In genomic region chr1:156600733-156601121, GRCh38 we compare ENCODE assay signal across 8 cellular contexts. TPM values are rescaled to one million over a fixed set of nuclear protein-coding genes. Genes with fewer than 3 reads are reported as not detected.
DNase-seq lines count a peak whose midpoint lies in the region; TF ChIP-seq lines count a peak whose summit lies in the region.

No MANE protein-coding gene starts in this region.

- no peak overlapping the region for H2BK12ac ChIP-seq in trophoblast cell (ENCODE audit: low read length)

- H3K4me2 ChIP-seq in fibroblast of lung (ENCODE audit: extremely low read depth, insufficient read depth, low read length) (peak overlapping the region; percentile 96), trophoblast cell (ENCODE audit: low read length) (peak overlapping the region; percentile 81)

- H3K4ac ChIP-seq in trophoblast cell (ENCODE audit: low read depth, low read length) = peak overlapping the region; percentile 76

- peak overlapping the region; percentile 84 to 98 (median 92) for H3K4me3 ChIP-seq in fibroblast of lung (replicated peaks in 1 of 4; ENCODE audit: control extremely low read depth in 1 of 4, insufficient read depth in 1 of 4, low read depth in 3 of 4, low read length in 4 of 4)
- peak overlapping the region; percentile 80 for H3K4me3 ChIP-seq in trophoblast cell (ENCODE audit: low read depth, low read length)

- H4K12ac ChIP-seq in trophoblast cell (ENCODE audit: low read depth, low read length) = peak overlapping the region; percentile 67

- peak overlapping the region; percentile 33 for H3K18ac ChIP-seq in trophoblast cell (ENCODE audit: low read length)

- H3K27ac ChIP-seq in RWPE1 = peak overlapping the region; percentile 87
- peak overlapping the region; percentile 90 for H3K27ac ChIP-seq in fibroblast of lung (ENCODE audit: insufficient read depth, low read length)
- H3K27ac ChIP-seq in trophoblast cell (ENCODE audit: low read depth, low read length) = no peak overlapping the region

- no peak overlapping the region for H3K23ac ChIP-seq in trophoblast cell (ENCODE audit: low read length)

- POLR2A ChIA-PET in RWPE1 (lab: Yijun Ruan, JAX; ENCODE audit: low non-redundant PET) = interaction anchor here (1.4 kb wide), 1 partner anchor 97 kb away, joined by 3 read pairs; no protein-coding TSS in a partner anchor

- CTCF ChIA-PET in RWPE1 (lab: Yijun Ruan, JAX) = interaction anchor here (0.5 to 0.6 kb wide), 2 partner anchors 107 to 146 kb away, joined by 3 to 4 read pairs; no protein-coding TSS in a partner anchor

- H4K20me1 ChIP-seq in fibroblast of lung (ENCODE audit: control insufficient read depth, extremely low read depth, insufficient read depth, low read length) = no peaks in the 10 kb centered on the region

- H4K91ac ChIP-seq in trophoblast cell (ENCODE audit: low read depth, low read length) = peak overlapping the region; percentile 55

- no peak overlapping the region for H2AK5ac ChIP-seq in trophoblast cell (ENCODE audit: low read length)

- no CpG with 5 or more reads among the region's 13 CpGs for WGBS in trophoblast cell (ENCODE audit: extremely low coverage, insufficient coverage, insufficient read length)

- no peak overlapping the region for H2BK5ac ChIP-seq in trophoblast cell (ENCODE audit: low read depth, low read length, poor library complexity)

- H4K8ac ChIP-seq in trophoblast cell (ENCODE audit: low read depth, low read length) = peak overlapping the region; percentile 99

- H3K14ac ChIP-seq in trophoblast cell (ENCODE audit: low read length) = peak overlapping the region; percentile 89

- peaks cover 18% of the 10 kb centered on the region for H3K36me3 ChIP-seq in ES-I3 (ENCODE audit: insufficient read depth, low read length)
- H3K36me3 ChIP-seq in fibroblast of lung (ENCODE audit: control insufficient read depth, insufficient read depth, low read length) = peaks cover 9% of the 10 kb centered on the region
- peaks cover 16 to 24% of the 10 kb centered on the region in 2 experiments for H3K36me3 ChIP-seq in trophoblast cell (ENCODE audit: control insufficient read depth in 1 of 2, insufficient read depth in 2 of 2, low read length in 2 of 2)

- DNase-seq in RWPE1 (ENCODE audit: low spot score) (no peak), fibroblast of lung (ENCODE audit: low read depth in 2 of 2) (peak; percentile 10 to 19), trophoblast cell (no peak), amniotic stem cell (lab: John Stamatoyannopoulos, UW) (no peak), NCI-H1436 (lab: John Stamatoyannopoulos, UW) (no peak), ureter (ENCODE audit: low spot score) (no peak)
- DNase-seq in stimulated activated CD8-positive, alpha-beta memory T cell treated with anti-CD3 and anti-CD28 coated beads, Interleukin-4, amount 100 ng/mL, for 48 hours = no peak

- H3K9ac ChIP-seq in ES-I3 (ENCODE audit: low read depth, low read length) (peak overlapping the region; percentile 81), fibroblast of lung (ENCODE audit: insufficient read depth, low read length) (peak overlapping the region; percentile 83), trophoblast cell (ENCODE audit: low read length) (peak overlapping the region; percentile 64)

- peak overlapping the region; percentile 95 for H2AFZ ChIP-seq in fibroblast of lung (ENCODE audit: low read length)
- peak overlapping the region; percentile 99 for H2AFZ ChIP-seq in trophoblast cell (ENCODE audit: insufficient read depth, low read length, poor library complexity)

- H3K79me1 ChIP-seq in trophoblast cell (ENCODE audit: low read length) = peaks cover 7% of the 10 kb centered on the region

- H2BK120ac ChIP-seq in trophoblast cell (ENCODE audit: insufficient read depth, low read length, poor library complexity) = no peak overlapping the region

- TF ChIP-seq CTCF in RWPE1 (conservative IDR thresholded peaks at IDR 0.05; ENCODE audit: low read depth) = no peak
- TF ChIP-seq CTCF in fibroblast of lung (conservative IDR thresholded peaks at IDR 0.05 in 1 of 2, IDR thresholded peaks at IDR 0.05 in 1 of 2; ENCODE audit: low read depth in 1 of 2, low read length in 2 of 2) = no peak

- H3K79me2 ChIP-seq in fibroblast of lung (ENCODE audit: control insufficient read depth, insufficient read depth, low read length) (peaks cover 15% of the 10 kb centered on the region), trophoblast cell (ENCODE audit: control insufficient read depth, insufficient read depth, low read length, poor library complexity) (peaks cover 3% of the 10 kb centered on the region)

- H3K9me3 ChIP-seq in ES-I3 (ENCODE audit: control insufficient read depth, insufficient read depth, low read length) = no peaks in the 10 kb centered on the region
- no peaks in the 10 kb centered on the region for H3K9me3 ChIP-seq in fibroblast of lung (ENCODE audit: control insufficient read depth, insufficient read depth, low read depth, low read length)
- H3K9me3 ChIP-seq in trophoblast cell (ENCODE audit: insufficient read depth, low read depth, low read length) = peaks cover 2% of the 10 kb centered on the region

- H3K27me3 ChIP-seq in fibroblast of lung (ENCODE audit: control insufficient read depth, insufficient read depth, low read length) (no peaks in the 10 kb centered on the region), trophoblast cell (ENCODE audit: insufficient read depth, low read length) (no peaks in the 10 kb centered on the region)

- H3K4me1 ChIP-seq in ES-I3 (ENCODE audit: insufficient read depth, low read length) (no peaks in the 10 kb centered on the region), fibroblast of lung (ENCODE audit: control insufficient read depth, extremely low read depth, insufficient read depth, low read length) (peaks cover 7% of the 10 kb centered on the region), trophoblast cell (ENCODE audit: control insufficient read depth in 1 of 2, insufficient read depth in 2 of 2, low read length in 2 of 2) (peaks cover 6 to 10% of the 10 kb centered on the region in 2 experiments)

RNA-seq across cellular contexts. Expression of gene GPATCH4, which starts 0.6 kb away (rescaled TPM):
- 11.3 and 12.2 TPM in 2 replicates for total RNA-seq in fibroblast of lung
- 23.6 and 42.7 TPM in 2 replicates for polyA plus RNA-seq in fibroblast of lung
- 32.2 and 50.7 TPM in 2 replicates for polyA plus RNA-seq in fibroblast of lung (2012)
- 6.2 and 19.5 TPM in 2 replicates for polyA minus RNA-seq in fibroblast of lung (ENCODE audit: low replicate concordance)
- 16.5 and 16.8 TPM in 2 replicates for polyA plus RNA-seq in trophoblast cell (2013)
- total RNA-seq in ureter = 42.5 TPM

RNA-seq across cellular contexts. Expression of gene NAXE, which starts 9.2 kb away (rescaled TPM):
- total RNA-seq in fibroblast of lung (51.6 and 64.4 TPM in 2 replicates), ureter (119 TPM)
- 41.6 and 59.5 TPM in 2 replicates for polyA plus RNA-seq in fibroblast of lung
- 68.1 and 90.0 TPM in 2 replicates for polyA plus RNA-seq in fibroblast of lung (2012)
- polyA minus RNA-seq in fibroblast of lung (ENCODE audit: low replicate concordance) = 96.3 and 107 TPM in 2 replicates
- 46.9 and 47.2 TPM in 2 replicates for polyA plus RNA-seq in trophoblast cell (2013)

RNA-seq across cellular contexts. Expression of gene HAPLN2, which starts 18.5 kb away (rescaled TPM):
- not detected in 2 replicates for total RNA-seq in fibroblast of lung
- not detected in 2 replicates for polyA plus RNA-seq in fibroblast of lung
- not detected in 2 replicates for polyA plus RNA-seq in fibroblast of lung (2012)
- not detected in 2 replicates for polyA minus RNA-seq in fibroblast of lung (ENCODE audit: low replicate concordance)
- 0.06 TPM in 1 of 2 replicates, not detected in the other for polyA plus RNA-seq in trophoblast cell (2013)
- total RNA-seq in ureter = 5.6 TPM

RNA-seq across cellular contexts. Expression of gene TTC24, which starts 21.2 kb away (rescaled TPM):
- not detected in 2 replicates for total RNA-seq in fibroblast of lung
- polyA plus RNA-seq in fibroblast of lung = not detected in 2 replicates
- polyA plus RNA-seq in fibroblast of lung (2012) = not detected in 2 replicates
- not detected in 2 replicates for polyA minus RNA-seq in fibroblast of lung (ENCODE audit: low replicate concordance)
- not detected in 2 replicates for polyA plus RNA-seq in trophoblast cell (2013)
- not detected for total RNA-seq in ureter

RNA-seq across cellular contexts. Expression of gene IQGAP3, which starts 28.4 kb away (rescaled TPM):
- total RNA-seq in fibroblast of lung (1.3 and 16.0 TPM in 2 replicates), ureter (0.68 TPM)
- 2.7 and 15.9 TPM in 2 replicates for polyA plus RNA-seq in fibroblast of lung
- polyA plus RNA-seq in fibroblast of lung (2012) = 3.4 and 15.2 TPM in 2 replicates
- 20.9 and 91.3 TPM in 2 replicates for polyA minus RNA-seq in fibroblast of lung (ENCODE audit: low replicate concordance)
- polyA plus RNA-seq in trophoblast cell (2013) = 14.7 and 15.2 TPM in 2 replicates

Comparison
In these comparisons a context has a peak if more than half of its experiments do, and no peak if none do; other contexts are left out.
1. DNase-seq: peak in fibroblast of lung (2 of 2); none in RWPE1 (single experiment), trophoblast cell (0 of 2), stimulated activated CD8-positive, alpha-beta memory T cell treated with anti-CD3 and anti-CD28 coated beads, Interleukin-4, amount 100 ng/mL, for 48 hours (single experiment), amniotic stem cell (single experiment), NCI-H1436 (single experiment) and ureter (single experiment).
2. Peak in every context shown above with its lines, with median percentiles within 50 percentile points of each other: H3K9ac ChIP-seq.